In genomic region chr9:20791682-20792081, GRCh38 we compare ENCODE assay signal across 26 cellular contexts.
"Had no signal": no experiment of that assay in that cellular context is flagged by ENCODE, and none has a peak within 500 bp of the region (broad histone marks: within the 10 kb centered on the region; RNA-seq: fewer than 3 reads in every experiment).

No MANE protein-coding gene starts in this region.

- ATAC-seq: effector memory CD8-positive, alpha-beta T cell; esophagus mucosa; gastrocnemius medialis; heart right ventricle; left cardiac atrium; left lung; left ventricle myocardium superior; lower lobe of right lung; mucosa of descending colon; naive thymus-derived CD8-positive, alpha-beta T cell had no signal

- H3K4me1 ChIP-seq: esophagus squamous epithelium, left lung, lower lobe of right lung had no signal

- FAIRE-seq: endometrium, islet of Langerhans, keratinocyte had no signal

- H3K4me3 ChIP-seq: esophagus squamous epithelium, gastrocnemius medialis, heart right ventricle, left lung, lower lobe of right lung, mucosa of descending colon had no signal

- H3K9me3 ChIP-seq: esophagus squamous epithelium, gastrocnemius medialis, lower lobe of right lung, mucosa of descending colon had no signal

- DNase-seq: cortex of kidney; effector CD8-positive, alpha-beta T cell; effector memory CD8-positive, alpha-beta T cell; endodermal cell; erythroblast; esophagus squamous epithelium; foreskin fibroblast; foreskin melanocyte; gastrocnemius medialis; glutamatergic neuron; head of caudate nucleus; heart right ventricle; hippocampal formation; left cardiac atrium; left lung; left ventricle myocardium superior; lower lobe of right lung; mesenchymal stem cell; mucosa of descending colon; naive B cell; naive thymus-derived CD8-positive, alpha-beta T cell had no signal

- H3K27ac ChIP-seq: epithelial cell of prostate, esophagus squamous epithelium, gastrocnemius medialis, heart right ventricle, left lung, lower lobe of right lung had no signal

- H3K27me3 ChIP-seq: esophagus squamous epithelium, gastrocnemius medialis, heart right ventricle, left lung had no signal
